20 cellular contexts compared by ENCODE assay signal in the genomic region with DNA sequence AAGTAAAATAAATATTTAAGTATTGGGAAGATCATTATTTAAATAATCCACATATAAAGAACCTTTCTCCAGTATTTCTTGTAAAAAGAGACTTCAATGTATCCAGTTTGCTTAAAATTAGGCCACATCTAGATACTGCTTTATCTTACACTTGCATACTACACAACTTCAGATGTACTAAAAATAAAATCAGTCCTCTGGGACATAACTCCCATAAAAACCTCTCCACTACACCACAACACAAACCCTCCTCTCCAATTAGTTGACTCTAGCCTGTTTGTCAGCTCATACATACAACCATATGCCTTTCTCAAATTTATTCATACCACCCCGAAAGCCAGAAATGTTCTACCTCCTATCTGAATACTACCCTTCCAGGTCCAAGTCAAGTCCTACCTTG. TPM values are rescaled to one million over a fixed set of nuclear protein-coding genes. Genes with fewer than 3 reads are reported as not detected.
DNase-seq lines count a peak whose midpoint lies in the region; ATAC-seq and TF ChIP-seq lines count a peak whose summit lies in the region.
"Had no signal": no experiment of that assay in that cellular context is flagged by ENCODE, and none has a peak within 500 bp of the region (broad histone marks: within the 10 kb centered on the region; RNA-seq: fewer than 3 reads in every experiment).

No MANE protein-coding gene starts in this region.

- peaks cover 40% of the 10 kb centered on the region for H3K36me3 Mint-ChIP-seq in activated T-cell treated with anti-CD3 and anti-CD28 coated beads, Interleukin-2, amount 50 U/mL, for 24 hours (ENCODE audit: low read depth)
- peaks cover 11% of the 10 kb centered on the region for H3K36me3 Mint-ChIP-seq in activated T-cell treated with anti-CD3 and anti-CD28 coated beads, Interleukin-2, amount 50 U/mL, for 4 hours (ENCODE audit: insufficient read depth)
- H3K36me3 Mint-ChIP-seq in CD8-positive, alpha-beta T cell = peaks cover 41% of the 10 kb centered on the region
- H3K36me3 Mint-ChIP-seq in WTC11 (peaks cover 8% of the 10 kb centered on the region; the same call in 1 of the 2 replicates), progenitor cell of endocrine pancreas (ENCODE audit: insufficient read depth) (peaks cover 9% of the 10 kb centered on the region), GM23338 (ENCODE audit: low read depth) (peaks cover 2% of the 10 kb centered on the region; the same call in 2 of the 3 replicates)

- POLR2A ChIA-PET in CD8-positive, alpha-beta T cell (lab: Charles Lee) = no interaction called here
- POLR2A ChIA-PET in WTC11 (lab: Charles Lee) = no interaction called here

- no peaks in the 10 kb centered on the region for H3F3A ChIP-seq in GM23338 (replicated peaks; ENCODE audit: low read depth)

- no peak for ATAC-seq in activated T-cell treated with anti-CD3 and anti-CD28 coated beads, Interleukin-2, amount 50 U/mL, for 4 hours
- ATAC-seq in CD8-positive, alpha-beta T cell = no peak
- ATAC-seq in WTC11 (no peak), GM23338 (no peak), HG03521 (IDR thresholded peaks at IDR 0.05; ENCODE audit: unreplicated experiment) (no peak)
- ATAC-seq: HCT116, HepG2 had no signal

- no peaks in the 10 kb centered on the region for H3K27me3 Mint-ChIP-seq in activated T-cell treated with anti-CD3 and anti-CD28 coated beads, Interleukin-2, amount 50 U/mL, for 24 hours
- H3K27me3 Mint-ChIP-seq in activated T-cell treated with anti-CD3 and anti-CD28 coated beads, Interleukin-2, amount 50 U/mL, for 4 hours (ENCODE audit: low read depth) = no peaks in the 10 kb centered on the region
- no peaks in the 10 kb centered on the region for H3K27me3 Mint-ChIP-seq in CD8-positive, alpha-beta T cell (ENCODE audit: low read depth)
- H3K27me3 Mint-ChIP-seq in WTC11 (ENCODE audit: low read depth) (no peaks in the 10 kb centered on the region), progenitor cell of endocrine pancreas (no peaks in the 10 kb centered on the region), GM23338 (ENCODE audit: insufficient read depth, low read depth, poor library complexity) (peaks cover 3% of the 10 kb centered on the region)
- H3K27me3 Mint-ChIP-seq: CD4-positive, alpha-beta memory T cell had no signal

- H3K27me3 ChIP-seq in CD8-positive, alpha-beta T cell (ENCODE audit: insufficient read depth, low read length) = no peaks in the 10 kb centered on the region
- H3K27me3 ChIP-seq in GM23338 (ENCODE audit: insufficient read depth) = no peaks in the 10 kb centered on the region
- H3K27me3 ChIP-seq: BE2C had no signal

- no peaks in the 10 kb centered on the region for H3K9me3 ChIP-seq in CD8-positive, alpha-beta T cell (ENCODE audit: low read length)
- H3K9me3 ChIP-seq: BE2C had no signal

- H3K4me3 Mint-ChIP-seq in activated T-cell treated with anti-CD3 and anti-CD28 coated beads, Interleukin-2, amount 50 U/mL, for 24 hours = no peak overlapping the region
- H3K4me3 Mint-ChIP-seq in activated T-cell treated with anti-CD3 and anti-CD28 coated beads, Interleukin-2, amount 50 U/mL, for 4 hours = no peak overlapping the region
- H3K4me3 Mint-ChIP-seq in CD8-positive, alpha-beta T cell = no peak overlapping the region
- H3K4me3 Mint-ChIP-seq in WTC11 = no peak overlapping the region
- H3K4me3 Mint-ChIP-seq in progenitor cell of endocrine pancreas (ENCODE audit: low read depth) = no peak overlapping the region
- no peak overlapping the region for H3K4me3 Mint-ChIP-seq in GM23338
- H3K4me3 Mint-ChIP-seq: CD4-positive, alpha-beta memory T cell had no signal

- peak overlapping the region; percentile 1 for H3K27ac Mint-ChIP-seq in activated T-cell treated with anti-CD3 and anti-CD28 coated beads, Interleukin-2, amount 50 U/mL, for 24 hours
- peak overlapping the region; percentile 1 for H3K27ac Mint-ChIP-seq in CD8-positive, alpha-beta T cell
- H3K27ac Mint-ChIP-seq in WTC11 = 0 out of 2 replicates have a peak overlapping the region, but pooled peaks have one; percentile 2
- H3K27ac Mint-ChIP-seq in progenitor cell of endocrine pancreas = peak overlapping the region; percentile 7
- H3K27ac Mint-ChIP-seq in GM23338 = no peak overlapping the region

- no peaks in the 10 kb centered on the region for H3K9me2 ChIP-seq in GM23338 (ENCODE audit: insufficient read depth)

- H3K4me2 ChIP-seq in GM23338 = no peak overlapping the region
- H3K4me2 ChIP-seq: KMS-11 had no signal

- DNase-seq in activated T-cell treated with anti-CD3 and anti-CD28 coated beads, Interleukin-2, amount 50 U/mL, for 24 hours = no peak
- DNase-seq in activated T-cell treated with anti-CD3 and anti-CD28 coated beads, Interleukin-2, amount 50 U/mL, for 4 hours = no peak
- DNase-seq in CD8-positive, alpha-beta T cell = no peak
- DNase-seq in WTC11 (ENCODE audit: low spot score) (no peak), progenitor cell of endocrine pancreas (ENCODE audit: low spot score, unreplicated experiment) (no peak), GM23338 (ENCODE audit: low spot score) (no peak), SW480 (ENCODE audit: low spot score) (no peak)
- DNase-seq: 8988T; BE2C; CD4-positive, alpha-beta memory T cell; DMS79 treated with DMSO at 0.1 percent for 48 hours; NCI-H1092; NCI-H146; NCI-H2081 treated with DMSO at 0.1 percent for 48 hours; NCI-H510A; NCI-H774 had no signal

- H3K4me3 ChIP-seq in CD8-positive, alpha-beta T cell (ENCODE audit: low read depth, low read length) = no peak overlapping the region
- no peak overlapping the region for H3K4me3 ChIP-seq in GM23338

- CTCF ChIA-PET in CD8-positive, alpha-beta T cell (lab: Charles Lee) = no interaction called here
- CTCF ChIA-PET in WTC11 (lab: Charles Lee) = no interaction called here

- peaks cover 13% of the 10 kb centered on the region for H3K4me1 ChIP-seq in CD8-positive, alpha-beta T cell (ENCODE audit: insufficient read depth, low read length)
- H3K4me1 ChIP-seq in GM23338 (ENCODE audit: insufficient read depth) = no peaks in the 10 kb centered on the region
- H3K4me1 ChIP-seq: BE2C had no signal

- H3K79me2 ChIP-seq in GM23338 (replicated peaks; ENCODE audit: insufficient read depth) = peaks cover 72% of the 10 kb centered on the region

- intact Hi-C loops in CD8-positive, alpha-beta T cell (cut with DNase I, micrococcal nuclease) = no loop called here

- no peaks in the 10 kb centered on the region for H3K36me3 ChIP-seq in CD8-positive, alpha-beta T cell (ENCODE audit: insufficient read depth, low read length)
- no peaks in the 10 kb centered on the region for H3K36me3 ChIP-seq in GM23338 (ENCODE audit: insufficient read depth)
- H3K36me3 ChIP-seq: BE2C had no signal

- H3K27ac ChIP-seq in CD8-positive, alpha-beta T cell (ENCODE audit: low read depth, low read length) = no peak overlapping the region
- H3K27ac ChIP-seq in GM23338 (ENCODE audit: low read depth) = no peak overlapping the region
- H3K27ac ChIP-seq: KMS-11 had no signal

- H4K20me1 ChIP-seq in GM23338 (replicated peaks; ENCODE audit: insufficient read depth) = peaks cover 15% of the 10 kb centered on the region; the same call in 1 of the 2 replicates

- peaks cover 58% of the 10 kb centered on the region for H3K4me1 Mint-ChIP-seq in activated T-cell treated with anti-CD3 and anti-CD28 coated beads, Interleukin-2, amount 50 U/mL, for 24 hours (ENCODE audit: low read depth)
- peaks cover 52% of the 10 kb centered on the region for H3K4me1 Mint-ChIP-seq in activated T-cell treated with anti-CD3 and anti-CD28 coated beads, Interleukin-2, amount 50 U/mL, for 4 hours (ENCODE audit: low read depth)
- peaks cover 64% of the 10 kb centered on the region for H3K4me1 Mint-ChIP-seq in CD8-positive, alpha-beta T cell (ENCODE audit: low read depth)
- H3K4me1 Mint-ChIP-seq in WTC11 = no peaks in the 10 kb centered on the region
- peaks cover 7% of the 10 kb centered on the region for H3K4me1 Mint-ChIP-seq in progenitor cell of endocrine pancreas (ENCODE audit: low read depth)
- H3K4me1 Mint-ChIP-seq in GM23338 = no peaks in the 10 kb centered on the region

- H3K9me3 Mint-ChIP-seq in activated T-cell treated with anti-CD3 and anti-CD28 coated beads, Interleukin-2, amount 50 U/mL, for 24 hours = no peaks in the 10 kb centered on the region
- H3K9me3 Mint-ChIP-seq in activated T-cell treated with anti-CD3 and anti-CD28 coated beads, Interleukin-2, amount 50 U/mL, for 4 hours = no peaks in the 10 kb centered on the region
- no peaks in the 10 kb centered on the region for H3K9me3 Mint-ChIP-seq in CD8-positive, alpha-beta T cell
- H3K9me3 Mint-ChIP-seq in WTC11 (peaks cover 2% of the 10 kb centered on the region; the same call in 1 of the 2 replicates), progenitor cell of endocrine pancreas (ENCODE audit: low read depth) (no peaks in the 10 kb centered on the region), GM23338 (no peaks in the 10 kb centered on the region)
- H3K9me3 Mint-ChIP-seq: CD4-positive, alpha-beta memory T cell had no signal

- no peak for TF ChIP-seq CTCF in CD8-positive, alpha-beta T cell (IDR thresholded peaks at IDR 0.05)
- TF ChIP-seq CTCF in WTC11 (IDR thresholded peaks at IDR 0.05) (no peak), progenitor cell of endocrine pancreas (IDR thresholded peaks at IDR 0.05; ENCODE audit: unreplicated experiment) (no peak), GM23338 (conservative IDR thresholded peaks at IDR 0.05; ENCODE audit: low read depth in 2 of 2) (no peak)

- H2AFZ ChIP-seq in GM23338 = no peak overlapping the region

TF ChIP-seq in WTC11, 78 proteins besides CTCF, POLR2A, EP300 and RAD21 (continues in another document):
- no peak for TF ChIP-seq NR2C2 (CRISPR knock-in tag; IDR thresholded peaks at IDR 0.05)

RNA-seq across cellular contexts. Expression of gene SPOP, which starts 21.6 kb away (rescaled TPM):
- total RNA-seq in activated T-cell treated with anti-CD3 and anti-CD28 coated beads, Interleukin-2, amount 50 U/mL, for 4 hours = 10 to 100 TPM; 61.4 to 78.1 (median 71.9) TPM
- total RNA-seq in CD8-positive, alpha-beta T cell = 10 to 100 TPM; 30.5 to 34.3 TPM
- total RNA-seq in WTC11 (2021) = 19.2 to 32.4 TPM (median 22.4 TPM) in 3 replicates
- total RNA-seq in progenitor cell of endocrine pancreas = 53.7 and 58.0 TPM in 2 replicates
- 13.9 and 29.4 TPM in 2 replicates for total RNA-seq in GM23338 (2014; rRNA removed; shearing (Covaris generic))
- 17.9 and 18.6 TPM in 2 replicates for polyA plus RNA-seq in GM23338 (2016; fragmentation: Nextera tagmentation; extraction: Ambion mirVana)

RNA-seq across cellular contexts. Expression of gene SLC35B1, which starts 51.5 kb away (rescaled TPM):
- 10 to 100 TPM; 89.1 to 90.4 (median 90.3) TPM for total RNA-seq in activated T-cell treated with anti-CD3 and anti-CD28 coated beads, Interleukin-2, amount 50 U/mL, for 4 hours
- 10 to 100 TPM; 57.7 to 64.2 TPM for total RNA-seq in CD8-positive, alpha-beta T cell
- 43.7 to 55.9 TPM (median 45.0 TPM) in 3 replicates for total RNA-seq in WTC11 (2021)
- 67.4 and 72.2 TPM in 2 replicates for total RNA-seq in progenitor cell of endocrine pancreas
- total RNA-seq in GM23338 (2014; rRNA removed; shearing (Covaris generic)) = 56.7 and 59.7 TPM in 2 replicates
- 54.8 and 58.9 TPM in 2 replicates for polyA plus RNA-seq in GM23338 (2016; fragmentation: Nextera tagmentation; extraction: Ambion mirVana)
